In genomic region chr2:173963817-173964564, GRCh38 we compare ENCODE assay signal across 8 cellular contexts. TPM values are rescaled to one million over a fixed set of nuclear protein-coding genes. Genes with fewer than 3 reads are reported as not detected.
DNase-seq lines count a peak whose midpoint lies in the region; ATAC-seq and TF ChIP-seq lines count a peak whose summit lies in the region.

No MANE protein-coding gene starts in this region.

- peak overlapping the region; percentile 98 for H3K4me3 Mint-ChIP-seq in activated naive CD8-positive, alpha-beta T cell treated with anti-CD3 and anti-CD28 coated beads, Interleukin-2, amount 50 U/mL, for 24 hours
- H3K4me3 Mint-ChIP-seq in type B pancreatic cell, result peak overlapping the region; percentile 95

- no peaks in the 10 kb centered on the region for H3K27me3 ChIP-seq in SU-DHL-6 (ENCODE audit: low read length)

- H3K4me2 ChIP-seq in SU-DHL-6 (ENCODE audit: low read depth, low read length, poor library complexity, severe bottlenecking), result peak overlapping the region; percentile 60

- DNase-seq in GM10266 (ENCODE audit: extremely low spot score), result peak; percentile 90
- DNase-seq in NCI-H1092 treated with DMSO at 0.1 percent for 48 hours (lab: John Stamatoyannopoulos, UW), result peak; percentile 78
- DNase-seq in activated naive CD8-positive, alpha-beta T cell treated with anti-CD3 and anti-CD28 coated beads, Interleukin-2, amount 50 U/mL, for 24 hours, result peak; percentile 92
- peak; percentile 97 for DNase-seq in cardiac septum (ENCODE audit: low spot score)
- DNase-seq in posterior cingulate gyrus, result peak; percentile 80 to 98 (median 86)
- DNase-seq in type B pancreatic cell (ENCODE audit: extremely low spot score, unreplicated experiment), result peak; percentile 92

- no peak overlapping the region for H2AFZ ChIP-seq in SU-DHL-6 (ENCODE audit: low read depth, low read length, severe bottlenecking)

- H3K4me1 Mint-ChIP-seq in activated naive CD8-positive, alpha-beta T cell treated with anti-CD3 and anti-CD28 coated beads, Interleukin-2, amount 50 U/mL, for 24 hours, result peaks cover 45% of the 10 kb centered on the region
- peaks cover 23% of the 10 kb centered on the region for H3K4me1 Mint-ChIP-seq in type B pancreatic cell (ENCODE audit: unreplicated experiment)

- peaks cover 23% of the 10 kb centered on the region for H4K20me1 ChIP-seq in SU-DHL-6 (ENCODE audit: low read depth, low read length)

- TF ChIP-seq CTCF in GM10266 (IDR thresholded peaks at IDR 0.05; ENCODE audit: control insufficient read depth, insufficient read depth, low read depth, missing control alignments) (no peak), SU-DHL-6 (IDR thresholded peaks at IDR 0.05; ENCODE audit: insufficient read depth, low read length, poor library complexity, severe bottlenecking) (no peak), type B pancreatic cell (conservative IDR thresholded peaks at IDR 0.05) (no peak)

- H3K27ac ChIP-seq in SU-DHL-6 (ENCODE audit: low read depth, low read length), result peak overlapping the region; percentile 99

- H3K9ac ChIP-seq in SU-DHL-6 (ENCODE audit: low read length), result peak overlapping the region; percentile 100

- intact Hi-C loops in cardiac septum (cut with DNase I), result loop anchor here (2.0 kb wide), 2 partner anchors 61 to 75 kb away; no protein-coding TSS in a partner anchor
- intact Hi-C loops in posterior cingulate gyrus (cut with DNase I), result loop anchor here (2.0 kb wide), 1 partner anchor 285 kb away; the partner anchor contains the start of gene OLA1

- ATAC-seq in HG02588 (IDR thresholded peaks at IDR 0.05; ENCODE audit: unreplicated experiment), result peak; percentile 51
- peak; percentile 65 for ATAC-seq in activated naive CD8-positive, alpha-beta T cell treated with anti-CD3 and anti-CD28 coated beads, Interleukin-2, amount 50 U/mL, for 24 hours

- no peaks in the 10 kb centered on the region for H3K9me3 Mint-ChIP-seq in activated naive CD8-positive, alpha-beta T cell treated with anti-CD3 and anti-CD28 coated beads, Interleukin-2, amount 50 U/mL, for 24 hours
- peaks cover 3% of the 10 kb centered on the region for H3K9me3 Mint-ChIP-seq in type B pancreatic cell

- peak overlapping the region; percentile 82 for H3K27ac Mint-ChIP-seq in activated naive CD8-positive, alpha-beta T cell treated with anti-CD3 and anti-CD28 coated beads, Interleukin-2, amount 50 U/mL, for 24 hours
- peak overlapping the region; percentile 99 for H3K27ac Mint-ChIP-seq in type B pancreatic cell

- no peaks in the 10 kb centered on the region for H3K27me3 Mint-ChIP-seq in activated naive CD8-positive, alpha-beta T cell treated with anti-CD3 and anti-CD28 coated beads, Interleukin-2, amount 50 U/mL, for 24 hours
- H3K27me3 Mint-ChIP-seq in type B pancreatic cell, result no peaks in the 10 kb centered on the region

- peaks cover 37% of the 10 kb centered on the region for H3K36me3 Mint-ChIP-seq in activated naive CD8-positive, alpha-beta T cell treated with anti-CD3 and anti-CD28 coated beads, Interleukin-2, amount 50 U/mL, for 24 hours (ENCODE audit: low read depth)
- peaks cover 27% of the 10 kb centered on the region for H3K36me3 Mint-ChIP-seq in type B pancreatic cell

- peaks cover 45% of the 10 kb centered on the region for H3K79me2 ChIP-seq in SU-DHL-6 (ENCODE audit: insufficient read depth, low read length)

- H3K9me3 ChIP-seq in SU-DHL-6 (ENCODE audit: insufficient read depth, low read length), result no peaks in the 10 kb centered on the region

- peak overlapping the region; percentile 99 for H3K4me3 ChIP-seq in SU-DHL-6 (ENCODE audit: insufficient read depth, low read length, poor library complexity, severe bottlenecking)

- H3K9me2 ChIP-seq in SU-DHL-6 (replicated peaks; ENCODE audit: insufficient read depth, low read length), result no peaks in the 10 kb centered on the region

- peaks cover 32% of the 10 kb centered on the region for H3K36me3 ChIP-seq in SU-DHL-6 (ENCODE audit: low read length)

- peaks cover 16% of the 10 kb centered on the region for H3F3A ChIP-seq in SU-DHL-6 (ENCODE audit: insufficient read depth)

RNA-seq across cellular contexts. Expression of gene SP3, which starts 1.2 kb away (rescaled TPM):
- 45.4 TPM for total RNA-seq in cardiac septum
- 75.0 and 94.5 TPM in 2 replicates for total RNA-seq in type B pancreatic cell (ENCODE audit: low replicate concordance)

Comparison
In these comparisons a context has a peak if more than half of its experiments do, and no peak if none do; other contexts are left out.
1. Peak in every context shown above with its lines: DNase-seq, ATAC-seq, H3K4me3 ChIP-seq and H3K27ac ChIP-seq.